20 cellular contexts compared by ENCODE assay signal in the genomic region with DNA sequence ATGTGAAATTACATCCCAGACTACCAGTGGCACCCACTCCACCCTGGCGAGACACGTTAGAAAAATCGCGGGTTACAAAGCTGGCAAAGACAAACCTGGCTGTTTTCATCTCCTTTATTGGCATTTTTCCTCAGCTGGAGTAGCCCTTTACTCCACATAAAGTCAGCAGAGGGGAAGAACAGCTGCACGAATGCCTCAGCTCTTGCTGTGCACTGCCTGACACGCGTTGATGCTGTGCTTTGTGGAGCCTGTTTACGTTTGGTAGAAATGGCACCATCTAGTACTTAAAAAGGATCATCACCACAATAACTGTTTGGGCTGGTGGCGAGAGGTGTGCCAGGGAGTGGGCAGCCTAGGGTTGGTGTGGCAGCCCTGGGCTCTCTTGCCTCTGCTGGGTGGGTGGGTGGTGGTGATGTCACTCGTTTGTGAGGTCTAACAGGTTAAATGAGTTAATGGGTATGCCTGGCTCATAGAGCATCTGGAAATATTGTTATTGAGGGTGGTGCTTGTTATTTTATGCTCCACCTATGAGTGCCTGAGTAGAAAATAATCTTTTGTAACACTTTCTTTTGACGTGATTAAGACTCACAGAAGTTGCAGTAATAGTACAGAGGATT. TPM values are rescaled to one million over a fixed set of nuclear protein-coding genes. Genes with fewer than 3 reads are reported as not detected.
DNase-seq lines count a peak whose midpoint lies in the region; ATAC-seq and TF ChIP-seq lines count a peak whose summit lies in the region.
"Had no signal": no experiment of that assay in that cellular context is flagged by ENCODE, and none has a peak within 500 bp of the region (broad histone marks: within the 10 kb centered on the region; RNA-seq: fewer than 3 reads in every experiment).

No MANE protein-coding gene starts in this region.

- H3K4me1 ChIP-seq in mucosa of descending colon (ENCODE audit: low read depth), result peaks cover 59% of the 10 kb centered on the region
- peaks cover 0 to 13% (median 2%) of the 10 kb centered on the region in 4 donors for H3K4me1 ChIP-seq in upper lobe of left lung

- intact Hi-C loops in mucosa of descending colon (cut with DNase I, micrococcal nuclease), result no loop called here

- H3K4me3 Mint-ChIP-seq in type B pancreatic cell, result no peak overlapping the region
- H3K4me3 Mint-ChIP-seq: activated naive CD8-positive, alpha-beta T cell treated with anti-CD3 and anti-CD28 coated beads, Interleukin-2, amount 50 U/mL, for 24 hours; GM23338; natural killer cell had no signal

- no peaks in the 10 kb centered on the region for H3K27me3 Mint-ChIP-seq in type B pancreatic cell
- H3K27me3 Mint-ChIP-seq: activated naive CD8-positive, alpha-beta T cell treated with anti-CD3 and anti-CD28 coated beads, Interleukin-2, amount 50 U/mL, for 24 hours; IgD-negative memory B cell had no signal

- TF ChIP-seq EP300 in upper lobe of left lung (IDR thresholded peaks at IDR 0.05), result no peak

- no peak for TF ChIP-seq CTCF in WERI-Rb-1 (IDR thresholded peaks at IDR 0.05; ENCODE audit: low read depth, low read length)
- no peak for TF ChIP-seq CTCF in mucosa of descending colon (IDR thresholded peaks at IDR 0.05)
- no peak for TF ChIP-seq CTCF in type B pancreatic cell (conservative IDR thresholded peaks at IDR 0.05)
- TF ChIP-seq CTCF in upper lobe of left lung (IDR thresholded peaks at IDR 0.05), result no peak

- no peaks in the 10 kb centered on the region for H3K9me3 Mint-ChIP-seq in type B pancreatic cell
- H3K9me3 Mint-ChIP-seq: activated naive CD8-positive, alpha-beta T cell treated with anti-CD3 and anti-CD28 coated beads, Interleukin-2, amount 50 U/mL, for 24 hours; GM23338; IgD-negative memory B cell; natural killer cell had no signal

- peaks cover 29% of the 10 kb centered on the region for H3K4me1 Mint-ChIP-seq in type B pancreatic cell (ENCODE audit: unreplicated experiment)

- peaks cover 17% of the 10 kb centered on the region for H3K36me3 Mint-ChIP-seq in type B pancreatic cell
- H3K36me3 Mint-ChIP-seq: natural killer cell had no signal

- peak overlapping the region; percentile 98 for H3K27ac Mint-ChIP-seq in type B pancreatic cell
- H3K27ac Mint-ChIP-seq: activated naive CD8-positive, alpha-beta T cell treated with anti-CD3 and anti-CD28 coated beads, Interleukin-2, amount 50 U/mL, for 24 hours; GM23338; natural killer cell had no signal

- DNase-seq in NCI-H82 (lab: John Stamatoyannopoulos, UW), result peak; percentile 25
- no peak for DNase-seq in NCI-H82 treated with DMSO at 0.1 percent for 48 hours (lab: John Stamatoyannopoulos, UW; ENCODE audit: unreplicated experiment)
- no peak for DNase-seq in WERI-Rb-1
- peak in 2 of 3 donors; percentile 49 to 56 for DNase-seq in mucosa of descending colon
- DNase-seq in type B pancreatic cell (ENCODE audit: extremely low spot score, unreplicated experiment), result no peak
- DNase-seq in upper lobe of left lung, result no peak
- DNase-seq: ACHN; activated CD4-positive, alpha-beta T cell treated with anti-CD3 and anti-CD28 coated beads, Interleukin-2, amount 50 U/mL, for 48 hours; activated naive CD8-positive, alpha-beta T cell treated with anti-CD3 and anti-CD28 coated beads, Interleukin-2, amount 50 U/mL, for 24 hours; kidney glomerular epithelial cell; natural killer cell; NCI-H1436; NCI-H748 treated with DMSO at 0.1 percent for 48 hours; stimulated activated CD4-positive, alpha-beta T cell treated with anti-CD3 and anti-CD28 coated beads, Interleukin-1b, Interleukin-23, amount 100 ng/mL, for 48 hours; stimulated activated CD8-positive, alpha-beta memory T cell treated with anti-CD3 and anti-CD28 coated beads, Interleukin-4, amount 100 ng/mL, for 48 hours had no signal

- H3K36me3 ChIP-seq in WERI-Rb-1 (peaks cover 38% of the 10 kb centered on the region), mucosa of descending colon (ENCODE audit: low read depth) (no peaks in the 10 kb centered on the region), upper lobe of left lung (peaks cover 0 to 23% (median 0%) of the 10 kb centered on the region in 4 donors)

- H3K9me3 ChIP-seq in WERI-Rb-1 (ENCODE audit: severe bottlenecking), result peaks cover 5% of the 10 kb centered on the region
- H3K9me3 ChIP-seq in mucosa of descending colon, result no peaks in the 10 kb centered on the region
- H3K9me3 ChIP-seq in upper lobe of left lung, result no peaks in the 10 kb centered on the region

- TF ChIP-seq POLR2A in upper lobe of left lung (IDR thresholded peaks at IDR 0.05), result no peak
- TF ChIP-seq POLR2A in GM18505 (IDR thresholded peaks at IDR 0.05; ENCODE audit: borderline replicate concordance, extremely low read depth, insufficient read depth, insufficient read length), result no peak

- no peaks in the 10 kb centered on the region for H3K27me3 ChIP-seq in WERI-Rb-1 (ENCODE audit: insufficient read depth, low read depth, severe bottlenecking)
- no peaks in the 10 kb centered on the region for H3K27me3 ChIP-seq in upper lobe of left lung
- H3K27me3 ChIP-seq: hepatocyte had no signal

- H3K27ac ChIP-seq in WERI-Rb-1 (peak overlapping the region; percentile 90), upper lobe of left lung (no peak overlapping the region)

- WGBS in upper lobe of left lung, 2 donors, result 76 to 81% methylated on average over 11 of the region's 11 CpGs

- ATAC-seq in mucosa of descending colon (peak; percentile 29), upper lobe of left lung (ENCODE audit: low FRiP score in 2 of 2) (no peak), GM18505 (IDR thresholded peaks at IDR 0.05; ENCODE audit: unreplicated experiment) (no peak), HG02938 (IDR thresholded peaks at IDR 0.05; ENCODE audit: unreplicated experiment) (no peak)
- ATAC-seq: activated naive CD8-positive, alpha-beta T cell treated with anti-CD3 and anti-CD28 coated beads, Interleukin-2, amount 50 U/mL, for 24 hours; GM23338; natural killer cell had no signal

- H3K4me3 ChIP-seq in WERI-Rb-1 (ENCODE audit: low read depth, low read length) (no peak overlapping the region), mucosa of descending colon (no peak overlapping the region), upper lobe of left lung (no peak overlapping the region)
- H3K4me3 ChIP-seq: GM23338, hepatocyte had no signal

RNA-seq across cellular contexts. Expression of gene FARP2, which starts 16.4 kb away (rescaled TPM):
- total RNA-seq in mucosa of descending colon (100 to 1,000 TPM in 2 of 3 donors, 10 to 100 TPM in 1; 98.1 to 163 (median 109) TPM), type B pancreatic cell (ENCODE audit: low replicate concordance) (62.5 and 71.1 TPM in 2 replicates), upper lobe of left lung (10 to 100 TPM; 33.4 to 96.4 (median 42.2) TPM)

RNA-seq across cellular contexts. Expression of gene SEPTIN2, which starts 56.8 kb away (rescaled TPM):
- 100 to 1,000 TPM; 185 to 262 (median 221) TPM for total RNA-seq in mucosa of descending colon
- total RNA-seq in type B pancreatic cell (ENCODE audit: low replicate concordance), result 333 and 425 TPM in 2 replicates
- total RNA-seq in upper lobe of left lung, result 100 to 1,000 TPM; 213 to 322 (median 252) TPM

RNA-seq across cellular contexts. Expression of gene HDLBP, which starts 57.0 kb away (rescaled TPM):
- total RNA-seq in mucosa of descending colon, result 100 to 1,000 TPM; 363 to 417 (median 379) TPM
- 466 and 659 TPM in 2 replicates for total RNA-seq in type B pancreatic cell (ENCODE audit: low replicate concordance)
- 100 to 1,000 TPM; 339 to 691 (median 487) TPM for total RNA-seq in upper lobe of left lung

Comparison
In these comparisons a context has a peak if more than half of its experiments do, and no peak if none do; other contexts are left out.
1. DNase-seq: peak in NCI-H82 (single experiment) and mucosa of descending colon (2 of 3); none in NCI-H82 treated with DMSO at 0.1 percent for 48 hours (single experiment), WERI-Rb-1 (single experiment), type B pancreatic cell (single experiment) and upper lobe of left lung (0 of 2).